In the genomic region with DNA sequence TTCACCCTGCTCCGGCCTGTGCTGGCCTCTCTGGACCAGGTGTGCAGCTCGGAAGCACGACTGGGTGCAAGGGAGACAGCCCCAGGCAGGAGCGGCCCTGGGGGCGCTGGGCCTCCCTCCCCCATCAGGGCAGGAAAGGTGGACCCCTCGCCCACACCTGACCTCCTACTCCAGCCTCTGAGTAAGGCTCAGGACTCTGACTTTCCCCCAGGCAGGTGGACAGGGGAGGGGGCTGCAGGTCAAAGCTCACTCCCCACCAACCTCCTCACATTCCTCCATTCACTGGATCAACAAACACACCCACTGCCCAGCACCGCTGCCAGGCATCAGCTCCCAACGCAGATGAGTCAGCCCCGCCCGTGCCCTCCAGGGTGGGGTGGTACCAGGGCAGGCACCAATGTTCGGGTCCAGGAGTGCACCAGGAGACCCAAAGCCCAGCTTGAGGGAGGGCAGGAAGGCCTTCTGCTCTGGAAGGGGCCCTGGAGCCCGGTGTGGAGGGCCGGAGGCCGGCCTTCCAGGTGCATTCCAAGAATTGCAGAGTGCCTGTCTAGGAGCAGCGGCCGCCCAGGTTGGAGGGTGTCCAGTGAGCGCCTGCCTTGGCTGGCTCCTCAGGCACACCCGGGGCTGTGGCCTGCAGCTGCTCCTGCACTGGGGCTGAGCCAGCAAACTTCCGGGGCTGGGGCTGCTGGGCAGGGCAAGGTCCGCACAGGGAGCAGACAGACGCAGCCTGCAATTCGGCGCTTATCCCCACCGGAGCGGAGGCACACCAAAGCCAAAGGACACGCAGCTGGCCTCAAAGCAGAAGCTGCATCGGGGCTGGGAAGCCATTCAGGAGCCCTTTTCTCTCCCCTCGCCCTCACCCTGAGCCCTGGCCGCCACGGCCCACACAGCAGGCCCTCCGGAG, we compare ENCODE assay signal across 8 cellular contexts. TPM values are rescaled to one million over a fixed set of nuclear protein-coding genes. Genes with fewer than 3 reads are reported as not detected.
A peak's percentile ranks its signal among the peaks of the same experiment; 100 is the strongest.
DNase-seq lines count a peak whose midpoint lies in the region; ATAC-seq and TF ChIP-seq lines count a peak whose summit lies in the region.

No MANE protein-coding gene starts in this region.

- H3K4me1 ChIP-seq in IMR-90 (ENCODE audit: control insufficient read depth, insufficient read depth, low read length) (peaks cover 34% of the 10 kb centered on the region), subcutaneous abdominal adipose tissue (ENCODE audit: control insufficient read depth in 5 of 5, insufficient read depth in 5 of 5, low read length in 5 of 5) (peaks cover 13 to 58% (median 54%) of the 10 kb centered on the region in 5 donors)

- DNase-seq in CD4-positive, alpha-beta T cell: no peak
- DNase-seq in IMR-90 (no peak), amniotic epithelial cell (ENCODE audit: low read depth) (peak; percentile 42), kidney glomerular epithelial cell (lab: John Stamatoyannopoulos, UW) (peak; percentile 80), MV-4-11 (lab: John Stamatoyannopoulos, UW) (no peak), NCI-H524 treated with DMSO at 0.1 percent for 48 hours (lab: John Stamatoyannopoulos, UW) (no peak)

- H3K4me3 ChIP-seq in IMR-90 (ENCODE audit: insufficient read depth, low read depth, low read length) (no peak overlapping the region), subcutaneous abdominal adipose tissue (ENCODE audit: low read depth in 1 of 5, low read length in 5 of 5) (peak overlapping the region in 4 of 5 donors; percentile 13 to 23 (median 16))

- ATAC-seq in CD4-positive, alpha-beta T cell (ENCODE audit: poor library complexity): no peak
- ATAC-seq in IMR-90 (ENCODE audit: low read depth) (peak; percentile 19; the same call in 1 of the 2 replicates), GM19351 (IDR thresholded peaks at IDR 0.05; ENCODE audit: unreplicated experiment) (no peak)

- H3K27ac Mint-ChIP-seq in CD4-positive, alpha-beta T cell: peak overlapping the region; percentile 71

- no peaks in the 10 kb centered on the region for H3K27me3 Mint-ChIP-seq in CD4-positive, alpha-beta T cell

- dilution Hi-C loops in IMR-90 (cut with HindIII; ENCODE audit: low sequenced_read_pairs, unreplicated experiment): no loop called here

- peak overlapping the region; percentile 97 for H2AK9ac ChIP-seq in IMR-90 (replicated peaks; ENCODE audit: low read depth, low read length, poor library complexity)

- H3K36me3 ChIP-seq in IMR-90 (ENCODE audit: control insufficient read depth, insufficient read depth, low read length): peaks cover 13% of the 10 kb centered on the region
- H3K36me3 ChIP-seq in subcutaneous abdominal adipose tissue (ENCODE audit: control insufficient read depth in 5 of 5, insufficient read depth in 5 of 5, low read length in 5 of 5): peaks cover 0 to 4% (median 0%) of the 10 kb centered on the region in 5 donors

- H2BK120ac ChIP-seq in IMR-90 (ENCODE audit: low read depth, low read length): peak overlapping the region; percentile 26

- H3K9me3 Mint-ChIP-seq in CD4-positive, alpha-beta T cell: no peaks in the 10 kb centered on the region

- peak overlapping the region; percentile 45; the same call in 1 of the 2 replicates for H2AK5ac ChIP-seq in IMR-90 (ENCODE audit: low read depth, low read length)

- peak overlapping the region; percentile 45 to 71; a peak in 3 of 4 replicates for H4K8ac ChIP-seq in IMR-90 (ENCODE audit: low read depth in 2 of 2, low read length in 2 of 2)

- 35% methylated on average over 18 of the region's 31 CpGs; no CpG with 5 or more reads in 1 of the 2 experiments for WGBS in IMR-90 (ENCODE audit: extremely low coverage in 2 of 2, insufficient read length in 1 of 2), 2 experiments

- H3K9ac ChIP-seq in IMR-90 (ENCODE audit: low read depth, low read length) (no peak overlapping the region), subcutaneous abdominal adipose tissue (ENCODE audit: low read length in 5 of 5) (peak overlapping the region in 1 of 5 donors; percentile 41)

- H3K14ac ChIP-seq in IMR-90 (replicated peaks; ENCODE audit: low read depth, low read length): no peak overlapping the region

- peak overlapping the region; percentile 80 for H3K4me3 Mint-ChIP-seq in CD4-positive, alpha-beta T cell

- H3K18ac ChIP-seq in IMR-90 (ENCODE audit: low read depth, low read length): no peak overlapping the region

- peak overlapping the region; percentile 64 for H3K4ac ChIP-seq in IMR-90 (ENCODE audit: low read depth, low read length)

- H3K36me3 Mint-ChIP-seq in CD4-positive, alpha-beta T cell (ENCODE audit: low read depth): no peaks in the 10 kb centered on the region

- no peak overlapping the region for H4K5ac ChIP-seq in IMR-90 (ENCODE audit: low read depth, low read length)

- peaks cover 44% of the 10 kb centered on the region for H3K4me1 Mint-ChIP-seq in CD4-positive, alpha-beta T cell (ENCODE audit: low read depth)

- no peak overlapping the region for H3K23ac ChIP-seq in IMR-90 (ENCODE audit: low read depth, low read length)

- H3K56ac ChIP-seq in IMR-90 (ENCODE audit: extremely low read depth, insufficient read depth, low read length): no peak overlapping the region

- H3K79me1 ChIP-seq in IMR-90 (ENCODE audit: low read depth in 1 of 2, low read length in 2 of 2): peaks cover under 1 to 23% of the 10 kb centered on the region in 2 experiments

- no peak overlapping the region; the same call in 2 of the 3 replicates for H2BK15ac ChIP-seq in IMR-90 (ENCODE audit: low read depth, low read length)

- H3K4me2 ChIP-seq in IMR-90 (ENCODE audit: low read depth, low read length): no peak overlapping the region

- H3K27ac ChIP-seq in CD4-positive, alpha-beta T cell (ENCODE audit: low read depth, low read length): peak overlapping the region; percentile 23
- H3K27ac ChIP-seq in IMR-90 (ENCODE audit: insufficient read depth, low read length): no peak overlapping the region
- H3K27ac ChIP-seq in subcutaneous abdominal adipose tissue (ENCODE audit: low read depth, low read length): peak overlapping the region; percentile 69

- H2BK5ac ChIP-seq in IMR-90 (ENCODE audit: low read depth, low read length, poor library complexity, severe bottlenecking): no peak overlapping the region

- peaks cover 28% of the 10 kb centered on the region for H4K20me1 ChIP-seq in IMR-90 (ENCODE audit: insufficient read depth, low read length)

- peaks cover 5% of the 10 kb centered on the region; the same call in 1 of the 2 replicates for H3K9me1 ChIP-seq in IMR-90 (ENCODE audit: insufficient read depth, low read length)

- in situ Hi-C loops in IMR-90 (cut with MboI; ENCODE audit: low sequenced_read_pairs): no loop called here

- no TSS peak for BruUV-seq in IMR-90 (replicated peaks; lab: Mats Ljungman, UMichigan)

- CTCF ChIA-PET in CD4-positive, alpha-beta T cell (lab: Charles Lee): no interaction called here
- CTCF ChIA-PET in IMR-90 (lab: Yijun Ruan, JAX): interaction anchor here (0.8 kb wide), 1 partner anchor 21 kb away, joined by 3 read pairs; no protein-coding TSS in a partner anchor

- H3K27me3 ChIP-seq in CD4-positive, alpha-beta T cell (ENCODE audit: control insufficient read depth, insufficient read depth, low read length): no peaks in the 10 kb centered on the region
- H3K27me3 ChIP-seq in IMR-90 (ENCODE audit: control insufficient read depth, insufficient read depth, low read length) (no peaks in the 10 kb centered on the region), subcutaneous abdominal adipose tissue (ENCODE audit: control insufficient read depth in 5 of 5, insufficient read depth in 4 of 5, low read length in 5 of 5) (no peaks in the 10 kb centered on the region)

- no peak for TF ChIP-seq RAD21 in IMR-90 (IDR thresholded peaks at IDR 0.05; ENCODE audit: low read length)

- H2BK20ac ChIP-seq in IMR-90 (ENCODE audit: low read depth, low read length): no peak overlapping the region

- TF ChIP-seq POLR2A in IMR-90 (IDR thresholded peaks at IDR 0.05; ENCODE audit: low read depth, low read length): no peak

- TF ChIP-seq CTCF in CD4-positive, alpha-beta T cell (IDR thresholded peaks at IDR 0.05): no peak
- TF ChIP-seq CTCF in IMR-90 (conservative IDR thresholded peaks at IDR 0.05; ENCODE audit: low read depth, low read length): no peak

- peak overlapping the region; percentile 68 for H4K91ac ChIP-seq in IMR-90 (ENCODE audit: insufficient read depth, low read depth, low read length)

- no peaks in the 10 kb centered on the region for H3K9me3 ChIP-seq in CD4-positive, alpha-beta T cell (ENCODE audit: control insufficient read depth, low read length)
- H3K9me3 ChIP-seq in IMR-90 (ENCODE audit: control insufficient read depth, insufficient read depth, low read length): no peaks in the 10 kb centered on the region
- H3K9me3 ChIP-seq in subcutaneous abdominal adipose tissue (ENCODE audit: control insufficient read depth in 5 of 5, low read length in 5 of 5): no peaks in the 10 kb centered on the region

- POLR2A ChIA-PET in CD4-positive, alpha-beta T cell (lab: Charles Lee): interaction anchor here (1.4 to 1.7 kb wide), 2 partner anchors 10 to 22 kb away, joined by 5 to 11 read pairs; no protein-coding TSS in a partner anchor
- POLR2A ChIA-PET in IMR-90 (lab: Charles Lee; ENCODE audit: unreplicated experiment): no interaction called here

- H2AFZ ChIP-seq in IMR-90 (replicated peaks; ENCODE audit: low read length, poor library complexity): peak overlapping the region; percentile 84

- intact Hi-C loops in CD4-positive, alpha-beta T cell (cut with DNase I, micrococcal nuclease): loop anchor here in 1 of 2 experiments (2.0 kb wide), 1 partner anchor 65 kb away; the partner anchor contains the start of gene SIVA1
- intact Hi-C loops in IMR-90 (cut with micrococcal nuclease): loop anchor here (5.0 kb wide), 1 partner anchor 36 kb away; no protein-coding TSS in a partner anchor

TF ChIP-seq in IMR-90, 13 proteins besides CTCF, POLR2A, EP300 and RAD21:
- TF ChIP-seq RFX5 (IDR thresholded peaks at IDR 0.05; ENCODE audit: low read depth, low read length) (no peak), NFE2L2 (IDR thresholded peaks at IDR 0.05; ENCODE audit: low read depth, low read length) (no peak), CHD1 (IDR thresholded peaks at IDR 0.05; ENCODE audit: low read depth, low read length) (no peak), SMC3 (IDR thresholded peaks at IDR 0.05; ENCODE audit: low read depth, low read length) (no peak), MAFK (IDR thresholded peaks at IDR 0.05; ENCODE audit: low read depth, low read length) (no peak)

RNA-seq across cellular contexts. Expression of gene INF2, which starts 1.6 kb away (rescaled TPM):
- 10 to 100 TPM; 74.9 to 76.9 TPM for total RNA-seq in CD4-positive, alpha-beta T cell
- 16.8 and 20.0 TPM in 2 replicates for total RNA-seq in IMR-90 (2012; rRNA removed)
- polyA plus RNA-seq in IMR-90 (2012; rRNA removed): 62.1 and 76.2 TPM in 2 replicates
- 39.3 and 68.1 TPM in 2 replicates for polyA plus RNA-seq in IMR-90 (2012; cell fraction: cytosol; rRNA removed)
- 179 and 366 TPM in 2 replicates for polyA plus RNA-seq in IMR-90 (2012; cell fraction: nucleus; rRNA removed; ENCODE audit: low replicate concordance)

RNA-seq across cellular contexts. Expression of gene ADSS1, which starts 36.2 kb away (rescaled TPM):
- total RNA-seq in CD4-positive, alpha-beta T cell: 1 to 10 TPM; 2.0 to 2.7 TPM
- 1.8 and 2.5 TPM in 2 replicates for total RNA-seq in IMR-90 (2012; rRNA removed)
- polyA plus RNA-seq in IMR-90 (2012; rRNA removed): 3.9 and 5.2 TPM in 2 replicates
- polyA plus RNA-seq in IMR-90 (2012; cell fraction: cytosol; rRNA removed): 5.9 and 6.5 TPM in 2 replicates
- polyA plus RNA-seq in IMR-90 (2012; cell fraction: nucleus; rRNA removed; ENCODE audit: low replicate concordance): 28.6 and 32.1 TPM in 2 replicates

Comparison
In these comparisons a context has a peak if more than half of its experiments do, and no peak if none do; other contexts are left out.
1. DNase-seq: peak in amniotic epithelial cell (single experiment) and kidney glomerular epithelial cell (single experiment); none in CD4-positive, alpha-beta T cell (0 of 10), IMR-90 (single experiment), MV-4-11 (single experiment) and NCI-H524 treated with DMSO at 0.1 percent for 48 hours (single experiment).